20 cellular contexts compared by ENCODE assay signal in the genomic region with DNA sequence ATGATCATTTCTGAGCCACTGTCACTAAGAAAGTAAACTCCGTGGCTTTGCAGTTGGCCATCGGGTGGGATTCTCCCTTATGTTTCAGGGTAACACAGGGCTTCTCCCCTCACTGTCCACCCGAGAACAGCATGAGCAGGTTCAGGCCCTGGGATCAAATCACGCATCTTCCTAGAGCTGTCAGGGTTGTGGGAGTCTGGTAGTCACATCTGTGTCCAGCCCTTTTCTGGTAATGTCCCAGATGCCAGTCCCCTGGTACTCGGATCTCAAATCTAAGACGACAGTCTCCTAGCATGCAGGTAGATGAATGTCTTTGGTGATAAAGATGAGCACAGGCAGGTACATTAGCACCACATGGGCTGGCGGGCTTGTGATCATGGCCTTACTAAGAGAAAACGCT. TPM values are rescaled to one million over a fixed set of nuclear protein-coding genes. Genes with fewer than 3 reads are reported as not detected.
DNase-seq lines count a peak whose midpoint lies in the region; ATAC-seq and TF ChIP-seq lines count a peak whose summit lies in the region.
"Had no signal": no experiment of that assay in that cellular context is flagged by ENCODE, and none has a peak within 500 bp of the region (broad histone marks: within the 10 kb centered on the region; RNA-seq: fewer than 3 reads in every experiment).

No MANE protein-coding gene starts in this region.

- H3K9me3 ChIP-seq in DOHH2 (ENCODE audit: control insufficient read depth, insufficient read depth, low read length) (no peaks in the 10 kb centered on the region), subcutaneous abdominal adipose tissue (ENCODE audit: control insufficient read depth in 5 of 5, low read length in 5 of 5) (no peaks in the 10 kb centered on the region), SJCRH30 (replicated peaks) (no peaks in the 10 kb centered on the region)
- H3K9me3 ChIP-seq: Caco-2 had no signal

- DNase-seq in activated B cell treated with CpG ODN at 0.5 μM for 24 hours (no peak), naive B cell (no peak), SJCRH30 (no peak), AML-193 (lab: John Stamatoyannopoulos, UW) (no peak)
- DNase-seq in activated T-helper 2 cell treated with anti-CD3 and anti-CD28 coated beads, Interferon-gamma antibody, Interleukin-2, Interleukin-4, amounts not matched to agents 10 μg/mL and 5 μg/mL and 100 μg/mL, durations not matched to agents 14 hours and 24 hours and 36 hours (ENCODE audit: low spot score): no peak
- DNase-seq: activated CD4-positive, alpha-beta T cell treated with anti-CD3 and anti-CD28 coated beads, Interleukin-2, amount 50 U/mL, for 4 hours; activated gamma-delta T cell treated with Interleukin-2 at 50 U/mL for 16 hours; Caco-2; effector memory CD4-positive, alpha-beta T cell; mammary epithelial cell; NCI-H1417 treated with DMSO at 0.1 percent for 48 hours; NCI-H524 treated with DMSO at 0.1 percent for 48 hours; SIG-M5; stimulated activated CD4-positive, alpha-beta T cell treated with anti-CD3 and anti-CD28 coated beads, Interleukin-4, amount 100 ng/mL, for 24 hours had no signal

- H3K9ac ChIP-seq in subcutaneous abdominal adipose tissue (ENCODE audit: low read length in 5 of 5): peak overlapping the region in 3 of 5 donors; percentile 15 to 54 (median 21)
- H3K9ac ChIP-seq: parathyroid adenoma had no signal

- no peaks in the 10 kb centered on the region for H3K9me2 ChIP-seq in DOHH2 (replicated peaks; ENCODE audit: control insufficient read depth, low read length)

- ATAC-seq in activated B cell treated with CpG ODN at 0.5 μM for 24 hours (ENCODE audit: low read depth): no peak
- ATAC-seq in naive B cell (ENCODE audit: low read depth in 2 of 2): no peak

- H3K4me1 ChIP-seq in DOHH2 (ENCODE audit: control insufficient read depth, low read length) (peaks cover 44% of the 10 kb centered on the region), subcutaneous abdominal adipose tissue (ENCODE audit: control insufficient read depth in 5 of 5, insufficient read depth in 5 of 5, low read length in 5 of 5) (peaks cover 42 to 85% (median 83%) of the 10 kb centered on the region in 5 donors), SJCRH30 (peaks cover 5% of the 10 kb centered on the region)

- no peaks in the 10 kb centered on the region for H3K9me3 Mint-ChIP-seq in activated B cell treated with CpG ODN at 0.5 μM for 24 hours
- H3K9me3 Mint-ChIP-seq in naive B cell: no peaks in the 10 kb centered on the region
- H3K9me3 Mint-ChIP-seq in activated T-helper 2 cell treated with anti-CD3 and anti-CD28 coated beads, Interferon-gamma antibody, Interleukin-2, Interleukin-4, amounts not matched to agents 10 μg/mL and 5 μg/mL and 100 μg/mL, durations not matched to agents 14 hours and 24 hours and 36 hours: no peaks in the 10 kb centered on the region
- H3K9me3 Mint-ChIP-seq: central memory CD8-positive, alpha-beta T cell; T-helper 1 cell treated with Interleukin-12 subunit alpha and Interleukin-12 subunit beta and Interleukin-4 antibody, amounts not matched to agents 30 μg/mL and 1 μg/mL, for 36 hours had no signal

- H3K4me3 Mint-ChIP-seq in activated B cell treated with CpG ODN at 0.5 μM for 24 hours (peak overlapping the region; percentile 70), naive B cell (peak overlapping the region in 7 of 8 donors; percentile 40 to 77 (median 64))
- no peak overlapping the region for H3K4me3 Mint-ChIP-seq in activated T-helper 2 cell treated with anti-CD3 and anti-CD28 coated beads, Interferon-gamma antibody, Interleukin-2, Interleukin-4, amounts not matched to agents 10 μg/mL and 5 μg/mL and 100 μg/mL, durations not matched to agents 14 hours and 24 hours and 36 hours (ENCODE audit: low read depth)
- H3K4me3 Mint-ChIP-seq: central memory CD8-positive, alpha-beta T cell; T-helper 1 cell treated with Interleukin-12 subunit alpha and Interleukin-12 subunit beta and Interleukin-4 antibody, amounts not matched to agents 30 μg/mL and 1 μg/mL, for 36 hours had no signal

- intact Hi-C loops in activated B cell treated with CpG ODN at 0.5 μM for 24 hours (cut with micrococcal nuclease): loop anchor here (1.0 to 10.0 kb wide), 9 partner anchors 58 to 1256 kb away; partner anchors contain the start of genes ECI2, FAM50B, RIPK1 and RPP40
- intact Hi-C loops in activated T-helper 2 cell treated with anti-CD3 and anti-CD28 coated beads, Interferon-gamma antibody, Interleukin-2, Interleukin-4, amounts not matched to agents 10 μg/mL and 5 μg/mL and 100 μg/mL, durations not matched to agents 14 hours and 24 hours and 36 hours (cut with micrococcal nuclease): no loop called here

- H3K27ac Mint-ChIP-seq in activated B cell treated with CpG ODN at 0.5 μM for 24 hours (peak overlapping the region; percentile 84), naive B cell (peak overlapping the region in 5 of 6 donors; percentile 47 to 97 (median 96))
- no peak overlapping the region for H3K27ac Mint-ChIP-seq in activated T-helper 2 cell treated with anti-CD3 and anti-CD28 coated beads, Interferon-gamma antibody, Interleukin-2, Interleukin-4, amounts not matched to agents 10 μg/mL and 5 μg/mL and 100 μg/mL, durations not matched to agents 14 hours and 24 hours and 36 hours
- H3K27ac Mint-ChIP-seq: T-helper 1 cell treated with Interleukin-12 subunit alpha and Interleukin-12 subunit beta and Interleukin-4 antibody, amounts not matched to agents 30 μg/mL and 1 μg/mL, for 36 hours had no signal

- POLR2A ChIA-PET in activated B cell treated with CpG ODN at 0.5 μM for 24 hours (lab: Charles Lee): interaction anchor here (0.7 to 4.0 kb wide), 10 partner anchors 9 to 407 kb away, joined by 3 to 24 read pairs (median 10); partner anchors contain the start of gene FAM50B

- TF ChIP-seq CTCF in DOHH2 (IDR thresholded peaks at IDR 0.05; ENCODE audit: low read depth, low read length, poor library complexity, severe bottlenecking) (no peak), activated B cell treated with CpG ODN at 0.5 μM for 24 hours (IDR thresholded peaks at IDR 0.05) (no peak)

- no peaks in the 10 kb centered on the region for H3K36me3 ChIP-seq in DOHH2 (ENCODE audit: control insufficient read depth, low read length)
- H3K36me3 ChIP-seq in subcutaneous abdominal adipose tissue (ENCODE audit: control insufficient read depth in 5 of 5, insufficient read depth in 5 of 5, low read length in 5 of 5): peaks cover 0 to 21% (median 10%) of the 10 kb centered on the region in 5 donors
- H3K36me3 ChIP-seq in SJCRH30: no peaks in the 10 kb centered on the region

- peaks cover 2% of the 10 kb centered on the region; the same call in 1 of the 2 replicates for H3F3A ChIP-seq in DOHH2 (ENCODE audit: control insufficient read depth, insufficient read depth)

- peaks cover 6% of the 10 kb centered on the region; the same call in 1 of the 2 replicates for H4K20me1 ChIP-seq in DOHH2 (ENCODE audit: control insufficient read depth, insufficient read depth, low read depth, low read length)

- no peaks in the 10 kb centered on the region for H3K79me2 ChIP-seq in DOHH2 (ENCODE audit: control insufficient read depth, low read length)

- CTCF ChIA-PET in activated B cell treated with CpG ODN at 0.5 μM for 24 hours (lab: Charles Lee): interaction anchor here (0.7 to 2.1 kb wide), 8 partner anchors 15 to 408 kb away, joined by 3 to 21 read pairs (median 6); partner anchors contain the start of gene FAM50B

- no peaks in the 10 kb centered on the region for H3K27me3 Mint-ChIP-seq in activated B cell treated with CpG ODN at 0.5 μM for 24 hours
- H3K27me3 Mint-ChIP-seq in naive B cell: no peaks in the 10 kb centered on the region
- peaks cover 40% of the 10 kb centered on the region for H3K27me3 Mint-ChIP-seq in activated T-helper 2 cell treated with anti-CD3 and anti-CD28 coated beads, Interferon-gamma antibody, Interleukin-2, Interleukin-4, amounts not matched to agents 10 μg/mL and 5 μg/mL and 100 μg/mL, durations not matched to agents 14 hours and 24 hours and 36 hours (ENCODE audit: low read depth)

- H3K4me3 ChIP-seq in DOHH2 (ENCODE audit: low read length) (no peak overlapping the region), subcutaneous abdominal adipose tissue (ENCODE audit: low read depth in 1 of 5, low read length in 5 of 5) (peak overlapping the region in 3 of 5 donors; percentile 17 to 35 (median 24)), SJCRH30 (no peak overlapping the region)
- H3K4me3 ChIP-seq: hepatocyte had no signal

- peak overlapping the region; percentile 10 for H3K4me2 ChIP-seq in DOHH2 (ENCODE audit: low read length)

- H3K27me3 ChIP-seq in DOHH2 (ENCODE audit: control insufficient read depth, low read length): peaks cover 48% of the 10 kb centered on the region
- H3K27me3 ChIP-seq in subcutaneous abdominal adipose tissue (ENCODE audit: control insufficient read depth in 5 of 5, insufficient read depth in 4 of 5, low read length in 5 of 5): peaks cover 0 to 6% (median 0%) of the 10 kb centered on the region in 5 donors
- no peaks in the 10 kb centered on the region for H3K27me3 ChIP-seq in SJCRH30
- H3K27me3 ChIP-seq: hepatocyte had no signal

- H3K27ac ChIP-seq in DOHH2 (ENCODE audit: low read depth, low read length): no peak overlapping the region
- peak overlapping the region; percentile 97 for H3K27ac ChIP-seq in subcutaneous abdominal adipose tissue (ENCODE audit: low read depth, low read length)
- H3K27ac ChIP-seq in SJCRH30: no peak overlapping the region
- H3K27ac ChIP-seq: hepatocyte, parathyroid adenoma had no signal

- H3K4me1 Mint-ChIP-seq in activated B cell treated with CpG ODN at 0.5 μM for 24 hours (peaks cover 74% of the 10 kb centered on the region), naive B cell (peaks cover 52 to 72% (median 59%) of the 10 kb centered on the region in 3 donors)
- peaks cover 6% of the 10 kb centered on the region for H3K4me1 Mint-ChIP-seq in activated T-helper 2 cell treated with anti-CD3 and anti-CD28 coated beads, Interferon-gamma antibody, Interleukin-2, Interleukin-4, amounts not matched to agents 10 μg/mL and 5 μg/mL and 100 μg/mL, durations not matched to agents 14 hours and 24 hours and 36 hours (ENCODE audit: low read depth)

- H3K36me3 Mint-ChIP-seq in activated B cell treated with CpG ODN at 0.5 μM for 24 hours (ENCODE audit: low read depth): no peaks in the 10 kb centered on the region
- H3K36me3 Mint-ChIP-seq in naive B cell: no peaks in the 10 kb centered on the region
- no peaks in the 10 kb centered on the region for H3K36me3 Mint-ChIP-seq in activated T-helper 2 cell treated with anti-CD3 and anti-CD28 coated beads, Interferon-gamma antibody, Interleukin-2, Interleukin-4, amounts not matched to agents 10 μg/mL and 5 μg/mL and 100 μg/mL, durations not matched to agents 14 hours and 24 hours and 36 hours (ENCODE audit: low read depth)

RNA-seq across cellular contexts. Expression of gene PXDC1, which starts 4.8 kb away (rescaled TPM):
- 3.8 and 3.9 TPM in 2 replicates for total RNA-seq in activated B cell treated with CpG ODN at 0.5 μM for 24 hours
- 1 to 10 TPM in 2 of 6 donors, under 1 TPM in 3, not detected in 1; 0.44 to 3.1 (median 0.97) TPM for polyA plus RNA-seq in naive B cell (ENCODE audit: low read depth in 6 of 6)
- total RNA-seq in SJCRH30 (2014; rRNA removed; shearing (Covaris generic)): 7.8 and 8.1 TPM in 2 replicates
- 1.1 and 1.2 TPM in 2 replicates for total RNA-seq in activated T-helper 2 cell treated with anti-CD3 and anti-CD28 coated beads, Interferon-gamma antibody, Interleukin-2, Interleukin-4, amounts not matched to agents 10 μg/mL and 5 μg/mL and 100 μg/mL, durations not matched to agents 14 hours and 24 hours and 36 hours

Comparison
In these comparisons a context has a peak if more than half of its experiments do, and no peak if none do; other contexts are left out.
1. H3K4me3 ChIP-seq: peak in subcutaneous abdominal adipose tissue (3 of 5); none in DOHH2 (single experiment) and SJCRH30 (single experiment).